Comparison of ENCODE assay signal across 10 cellular contexts in genomic region chr1:25837253-25837875, GRCh38. TPM values are rescaled to one million over a fixed set of nuclear protein-coding genes. Genes with fewer than 3 reads are reported as not detected.
DNase-seq lines count a peak whose midpoint lies in the region; ATAC-seq, FAIRE-seq and TF ChIP-seq lines count a peak whose summit lies in the region.
"Had no signal": no experiment of that assay in that cellular context is flagged by ENCODE, and none has a peak within 500 bp of the region (broad histone marks: within the 10 kb centered on the region; RNA-seq: fewer than 3 reads in every experiment).

No MANE protein-coding gene starts in this region.

- WGBS in neuronal stem cell (ENCODE audit: extremely low coverage in 2 of 2, insufficient read length in 2 of 2, insufficient replicate concordance in 1 of 2), 2 donors, result no CpG with 5 or more reads among the region's 1 CpG

- H3K27ac ChIP-seq in C4-2B, result no peak overlapping the region
- peak overlapping the region; percentile 57 for H3K27ac ChIP-seq in VCaP
- H3K27ac ChIP-seq in neuronal stem cell (replicated peaks; ENCODE audit: low read length), result no peak overlapping the region

- no peaks in the 10 kb centered on the region for H3K79me1 ChIP-seq in neuronal stem cell (ENCODE audit: low read depth, low read length)

- intact Hi-C loops in posterior vena cava (cut with DNase I), result no loop called here

- TF ChIP-seq CTCF in C4-2B (conservative IDR thresholded peaks at IDR 0.05), result peak; percentile 63
- TF ChIP-seq CTCF in VCaP (conservative IDR thresholded peaks at IDR 0.05), result peak; percentile 82
- TF ChIP-seq CTCF in glutamatergic neuron (IDR thresholded peaks at IDR 0.05; ENCODE audit: partially characterized antibody, unreplicated experiment), result no peak

- H3K9me3 Mint-ChIP-seq in activated T-helper 17 cell treated with anti-CD3 and anti-CD28 coated beads, Interleukin-2, amount 50 U/mL, for 72 hours, result peaks cover 9% of the 10 kb centered on the region
- H3K9me3 Mint-ChIP-seq in glutamatergic neuron (ENCODE audit: unreplicated experiment), result peaks cover 2% of the 10 kb centered on the region
- H3K9me3 Mint-ChIP-seq: stimulated activated naive CD8-positive, alpha-beta T cell treated with anti-CD3 and anti-CD28 coated beads, Interleukin-15, amount 100 ng/mL, for 72 hours had no signal

- no peak for ATAC-seq in activated T-helper 17 cell treated with anti-CD3 and anti-CD28 coated beads, Interleukin-2, amount 50 U/mL, for 72 hours (replicated peaks)
- ATAC-seq: stimulated activated naive CD8-positive, alpha-beta T cell treated with anti-CD3 and anti-CD28 coated beads, Interleukin-15, amount 100 ng/mL, for 72 hours had no signal

- no peaks in the 10 kb centered on the region for H3K27me3 Mint-ChIP-seq in activated T-helper 17 cell treated with anti-CD3 and anti-CD28 coated beads, Interleukin-2, amount 50 U/mL, for 72 hours
- H3K27me3 Mint-ChIP-seq in glutamatergic neuron (ENCODE audit: unreplicated experiment), result no peaks in the 10 kb centered on the region
- H3K27me3 Mint-ChIP-seq: activated B cell treated with CpG ODN at 0.5 μM for 24 hours; stimulated activated naive CD8-positive, alpha-beta T cell treated with anti-CD3 and anti-CD28 coated beads, Interleukin-15, amount 100 ng/mL, for 72 hours had no signal

- no peak overlapping the region for H3K4me3 Mint-ChIP-seq in activated T-helper 17 cell treated with anti-CD3 and anti-CD28 coated beads, Interleukin-2, amount 50 U/mL, for 72 hours
- H3K4me3 Mint-ChIP-seq in glutamatergic neuron (ENCODE audit: unreplicated experiment), result no peak overlapping the region
- H3K4me3 Mint-ChIP-seq: activated B cell treated with CpG ODN at 0.5 μM for 24 hours; stimulated activated naive CD8-positive, alpha-beta T cell treated with anti-CD3 and anti-CD28 coated beads, Interleukin-15, amount 100 ng/mL, for 72 hours had no signal

- no peak overlapping the region for H4K91ac ChIP-seq in neuronal stem cell (ENCODE audit: low read depth, low read length, poor library complexity)

- no peak overlapping the region for H3K4ac ChIP-seq in neuronal stem cell (ENCODE audit: low read length)

- H2BK120ac ChIP-seq in neuronal stem cell (ENCODE audit: low read depth, low read length), result no peak overlapping the region

- H3K9me3 ChIP-seq in neuronal stem cell (replicated peaks in 1 of 2; ENCODE audit: control insufficient read depth in 2 of 2, insufficient read depth in 1 of 2, low read depth in 1 of 2, low read length in 2 of 2), result no peaks in the 10 kb centered on the region

- H4K8ac ChIP-seq in neuronal stem cell (ENCODE audit: low read depth, low read length), result no peak overlapping the region

- no peak overlapping the region for H3K18ac ChIP-seq in neuronal stem cell (ENCODE audit: low read length)

- no peak overlapping the region for H3K9ac ChIP-seq in neuronal stem cell (ENCODE audit: low read depth, low read length, poor library complexity)

- H2BK15ac ChIP-seq in neuronal stem cell (ENCODE audit: low read length), result no peak overlapping the region

- FAIRE-seq in GM19239 (lab: Jason Lieb, UNC), result peak; percentile 85

- H2AK5ac ChIP-seq in neuronal stem cell (ENCODE audit: low read depth, low read length), result no peak overlapping the region

- no peak overlapping the region for H2BK5ac ChIP-seq in neuronal stem cell (ENCODE audit: low read length)

- peaks cover 35% of the 10 kb centered on the region for H3K36me3 Mint-ChIP-seq in activated T-helper 17 cell treated with anti-CD3 and anti-CD28 coated beads, Interleukin-2, amount 50 U/mL, for 72 hours (ENCODE audit: low read depth)
- no peaks in the 10 kb centered on the region for H3K36me3 Mint-ChIP-seq in glutamatergic neuron (ENCODE audit: unreplicated experiment)

- no peak overlapping the region for H3K4me3 ChIP-seq in neuronal stem cell (ENCODE audit: low read length in 2 of 2)

- H2BK12ac ChIP-seq in neuronal stem cell (ENCODE audit: low read length), result no peak overlapping the region

- H3K4me1 ChIP-seq in neuronal stem cell (ENCODE audit: control insufficient read depth in 2 of 2, insufficient read depth in 1 of 2, low read depth in 1 of 2, low read length in 2 of 2), result no peaks in the 10 kb centered on the region

- H3K14ac ChIP-seq in neuronal stem cell (ENCODE audit: low read length), result no peak overlapping the region

- no peak overlapping the region for H3K4me2 ChIP-seq in neuronal stem cell (ENCODE audit: insufficient read depth, low read length, poor library complexity, severe bottlenecking)

- DNase-seq in GM19239 (ENCODE audit: insufficient read length, low spot score), result no peak
- DNase-seq in kidney glomerular epithelial cell (lab: John Stamatoyannopoulos, UW), result peak; percentile 61
- DNase-seq in posterior vena cava (ENCODE audit: low spot score), result no peak
- DNase-seq in neuronal stem cell (ENCODE audit: low spot score), result no peak
- DNase-seq in glutamatergic neuron, result no peak
- DNase-seq: activated B cell treated with CpG ODN at 0.5 μM for 24 hours; stimulated activated naive CD8-positive, alpha-beta T cell treated with anti-CD3 and anti-CD28 coated beads, Interleukin-15, amount 100 ng/mL, for 72 hours had no signal

- H3K36me3 ChIP-seq in neuronal stem cell (replicated peaks in 1 of 2; ENCODE audit: control insufficient read depth in 2 of 2, insufficient read depth in 2 of 2, low read length in 2 of 2), result peaks cover 11 to 47% of the 10 kb centered on the region in 2 donors

- H3K4me1 Mint-ChIP-seq in activated T-helper 17 cell treated with anti-CD3 and anti-CD28 coated beads, Interleukin-2, amount 50 U/mL, for 72 hours, result no peaks in the 10 kb centered on the region
- H3K4me1 Mint-ChIP-seq in glutamatergic neuron (ENCODE audit: low read depth, unreplicated experiment), result no peaks in the 10 kb centered on the region
- H3K4me1 Mint-ChIP-seq: activated B cell treated with CpG ODN at 0.5 μM for 24 hours; stimulated activated naive CD8-positive, alpha-beta T cell treated with anti-CD3 and anti-CD28 coated beads, Interleukin-15, amount 100 ng/mL, for 72 hours had no signal

- no peak overlapping the region for H3K23ac ChIP-seq in neuronal stem cell (ENCODE audit: low read depth, low read length, poor library complexity)

- no peak overlapping the region for H2AFZ ChIP-seq in neuronal stem cell (ENCODE audit: low read length)

- no peaks in the 10 kb centered on the region for H3K27me3 ChIP-seq in neuronal stem cell (ENCODE audit: control insufficient read depth in 3 of 3, insufficient read depth in 3 of 3, low read depth in 1 of 3, low read length in 3 of 3)

- no peak overlapping the region for H3K27ac Mint-ChIP-seq in activated T-helper 17 cell treated with anti-CD3 and anti-CD28 coated beads, Interleukin-2, amount 50 U/mL, for 72 hours
- no peak overlapping the region for H3K27ac Mint-ChIP-seq in glutamatergic neuron (ENCODE audit: unreplicated experiment)

RNA-seq across cellular contexts. Expression of gene MTFR1L, which starts 17.6 kb away (rescaled TPM):
- total RNA-seq in activated T-helper 17 cell treated with anti-CD3 and anti-CD28 coated beads, Interleukin-2, amount 50 U/mL, for 72 hours, result 10 to 100 TPM; 39.6 to 58.8 TPM
- total RNA-seq in posterior vena cava (10 to 100 TPM; 45.6 to 59.6 TPM), glutamatergic neuron (ENCODE audit: unreplicated experiment) (70.4 TPM)
- 32.0 TPM for polyA plus RNA-seq in neuronal stem cell (2013, experiment 1 of 2)
- 30.2 TPM for polyA plus RNA-seq in neuronal stem cell (2013, experiment 2 of 2)

RNA-seq across cellular contexts. Expression of gene AUNIP, which starts 21.9 kb away (rescaled TPM):
- 1 to 10 TPM; 3.7 to 7.2 TPM for total RNA-seq in activated T-helper 17 cell treated with anti-CD3 and anti-CD28 coated beads, Interleukin-2, amount 50 U/mL, for 72 hours
- not detected for total RNA-seq in posterior vena cava
- 7.6 TPM for polyA plus RNA-seq in neuronal stem cell (2013, experiment 1 of 2)
- 7.3 TPM for polyA plus RNA-seq in neuronal stem cell (2013, experiment 2 of 2)
- total RNA-seq in glutamatergic neuron (ENCODE audit: unreplicated experiment), result 1.3 TPM

RNA-seq across cellular contexts. Expression of gene SELENON, which starts 37.4 kb away (rescaled TPM):
- 10 to 100 TPM; 10.2 to 13.2 TPM for total RNA-seq in activated T-helper 17 cell treated with anti-CD3 and anti-CD28 coated beads, Interleukin-2, amount 50 U/mL, for 72 hours
- total RNA-seq in posterior vena cava (10 to 100 TPM; 85.7 to 88.0 TPM), glutamatergic neuron (ENCODE audit: unreplicated experiment) (79.8 TPM)
- polyA plus RNA-seq in neuronal stem cell (2013, experiment 1 of 2), result 92.8 TPM
- polyA plus RNA-seq in neuronal stem cell (2013, experiment 2 of 2), result 91.3 TPM

RNA-seq across cellular contexts. Expression of gene PAQR7, which starts 38.1 kb away (rescaled TPM):
- total RNA-seq in activated T-helper 17 cell treated with anti-CD3 and anti-CD28 coated beads, Interleukin-2, amount 50 U/mL, for 72 hours, result 1 to 10 TPM; 5.7 to 7.2 TPM
- 1 to 10 TPM; 5.9 to 7.1 TPM for total RNA-seq in posterior vena cava
- polyA plus RNA-seq in neuronal stem cell (2013, experiment 1 of 2), result 2.4 TPM
- 2.3 TPM for polyA plus RNA-seq in neuronal stem cell (2013, experiment 2 of 2)
- 6.4 TPM for total RNA-seq in glutamatergic neuron (ENCODE audit: unreplicated experiment)
